ENCODE assay signal across 8 cellular contexts in genomic region chr13:43307921-43308433, GRCh38.
DNase-seq lines count a peak whose midpoint lies in the region; ATAC-seq and TF ChIP-seq lines count a peak whose summit lies in the region.

No MANE protein-coding gene starts in this region.

- peaks cover 0 to 4% (median 2%) of the 10 kb centered on the region in 4 donors for H3K4me1 ChIP-seq in tibial artery
- no peaks in the 10 kb centered on the region for H3K4me1 ChIP-seq in CD8-positive, alpha-beta T cell (ENCODE audit: insufficient read depth, low read length)

- H3K36me3 Mint-ChIP-seq in CD8-positive, alpha-beta T cell, result no peaks in the 10 kb centered on the region

- no peak for TF ChIP-seq CTCF in astrocyte of the cerebellum (IDR thresholded peaks at IDR 0.05; ENCODE audit: low read depth, low read length, missing control alignments)
- TF ChIP-seq CTCF in tibial artery (IDR thresholded peaks at IDR 0.05), result no peak
- no peak for TF ChIP-seq CTCF in CD8-positive, alpha-beta T cell (IDR thresholded peaks at IDR 0.05)

- no peaks in the 10 kb centered on the region for H3K9me3 Mint-ChIP-seq in CD8-positive, alpha-beta T cell

- in situ Hi-C loops in astrocyte of the cerebellum (cut with HindIII; ENCODE audit: low sequenced_read_pairs), result no loop called here

- H3K27me3 ChIP-seq in tibial artery, result no peaks in the 10 kb centered on the region
- H3K27me3 ChIP-seq in CD8-positive, alpha-beta T cell (ENCODE audit: insufficient read depth, low read length), result no peaks in the 10 kb centered on the region

- H3K4me1 Mint-ChIP-seq in CD8-positive, alpha-beta T cell (ENCODE audit: low read depth), result no peaks in the 10 kb centered on the region

- intact Hi-C loops in tibial artery (cut with DNase I; ENCODE audit: low total_unique reads), result loop anchor here (10.0 kb wide), 1 partner anchor 497 kb away; no protein-coding TSS in a partner anchor
- intact Hi-C loops in CD8-positive, alpha-beta T cell (cut with DNase I, micrococcal nuclease), result no loop called here

- H3K27ac Mint-ChIP-seq in CD8-positive, alpha-beta T cell, result no peak overlapping the region

- H3K4me3 Mint-ChIP-seq in CD8-positive, alpha-beta T cell, result no peak overlapping the region

- H3K4me3 ChIP-seq in astrocyte of the cerebellum (ENCODE audit: low read depth, low read length) (no peak overlapping the region), tibial artery (no peak overlapping the region)
- no peak overlapping the region for H3K4me3 ChIP-seq in CD8-positive, alpha-beta T cell (ENCODE audit: low read depth, low read length)

- no peaks in the 10 kb centered on the region for H3K36me3 ChIP-seq in tibial artery
- H3K36me3 ChIP-seq in CD8-positive, alpha-beta T cell (ENCODE audit: insufficient read depth, low read length), result no peaks in the 10 kb centered on the region

- no peak overlapping the region for H3K27ac ChIP-seq in tibial artery
- no peak overlapping the region for H3K27ac ChIP-seq in CD8-positive, alpha-beta T cell (ENCODE audit: low read depth, low read length)

- peak; percentile 51 for DNase-seq in NCI-H2107 (lab: John Stamatoyannopoulos, UW)
- peak; percentile 72 for DNase-seq in astrocyte of the cerebellum (ENCODE audit: low read depth)
- peak; percentile 97 for DNase-seq in kidney glomerular epithelial cell (lab: John Stamatoyannopoulos, UW)
- DNase-seq in tibial artery, result peak; percentile 78 to 81
- no peak for DNase-seq in CD8-positive, alpha-beta T cell
- no peak for DNase-seq in stimulated activated CD4-positive, alpha-beta T cell treated with anti-CD3 and anti-CD28 coated beads, Interleukin-2, amount 100 ng/mL, for 24 hours

- POLR2A ChIA-PET in CD8-positive, alpha-beta T cell (lab: Charles Lee), result no interaction called here

- CTCF ChIA-PET in CD8-positive, alpha-beta T cell (lab: Charles Lee), result no interaction called here

- peaks cover 18% of the 10 kb centered on the region for H3K27me3 Mint-ChIP-seq in CD8-positive, alpha-beta T cell (ENCODE audit: low read depth)

- ATAC-seq in GM18517 (IDR thresholded peaks at IDR 0.05; ENCODE audit: unreplicated experiment), result peak; percentile 75
- ATAC-seq in HG02885 (IDR thresholded peaks at IDR 0.05; ENCODE audit: poor library complexity, unreplicated experiment), result peak; percentile 88
- ATAC-seq in CD8-positive, alpha-beta T cell, result no peak

- H3K9me3 ChIP-seq in tibial artery, result no peaks in the 10 kb centered on the region
- no peaks in the 10 kb centered on the region for H3K9me3 ChIP-seq in CD8-positive, alpha-beta T cell (ENCODE audit: low read length)

Comparison
In these comparisons a context has a peak if more than half of its experiments do, and no peak if none do; other contexts are left out.
1. DNase-seq: peak in NCI-H2107 (single experiment), astrocyte of the cerebellum (single experiment), kidney glomerular epithelial cell (single experiment) and tibial artery (2 of 2); none in CD8-positive, alpha-beta T cell (0 of 7) and stimulated activated CD4-positive, alpha-beta T cell treated with anti-CD3 and anti-CD28 coated beads, Interleukin-2, amount 100 ng/mL, for 24 hours (0 of 2).